In the genomic region with DNA sequence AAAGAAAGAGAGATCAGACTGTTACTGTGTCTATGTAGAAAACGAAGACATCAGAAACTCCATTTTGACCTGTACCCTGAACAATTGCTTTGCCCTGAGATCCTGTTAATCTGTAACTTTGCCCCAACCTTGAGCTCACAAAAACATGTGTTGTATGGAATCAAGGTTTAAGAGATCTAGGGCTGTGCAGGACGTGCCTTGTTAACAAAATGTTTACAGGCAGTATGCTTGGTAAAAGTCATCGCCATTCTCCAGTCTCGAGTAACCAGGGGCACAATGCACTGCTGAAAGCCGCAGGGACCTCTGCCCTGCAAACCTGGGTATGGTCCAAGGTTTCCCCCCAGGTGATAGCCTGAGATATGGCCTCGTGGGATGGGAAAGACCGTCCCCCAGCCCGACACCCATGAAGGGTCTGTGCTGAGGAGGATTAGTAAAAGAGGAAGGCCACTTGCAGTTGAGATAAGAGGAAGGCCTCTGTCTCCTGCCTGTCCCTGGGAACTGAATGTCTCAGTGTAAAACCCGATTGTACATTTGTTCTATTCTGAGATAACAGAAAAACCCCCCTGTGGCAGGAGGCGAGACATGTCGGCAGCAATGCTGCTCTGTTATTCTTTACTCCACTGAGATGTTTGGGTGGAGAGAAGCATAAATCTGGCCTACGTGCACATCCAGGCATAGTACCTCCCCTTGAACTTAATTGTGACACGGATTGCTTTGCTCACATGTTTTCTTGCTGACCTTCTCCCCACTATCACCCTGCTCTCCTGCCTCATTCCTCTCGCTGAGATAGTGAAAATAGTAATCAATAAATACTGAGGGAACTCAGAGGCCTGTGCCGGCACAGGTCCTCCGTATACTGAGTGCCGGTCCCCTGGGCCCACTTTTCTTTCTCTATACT, we compare ENCODE assay signal across 9 cellular contexts. TPM values are rescaled to one million over a fixed set of nuclear protein-coding genes. Genes with fewer than 3 reads are reported as not detected.
DNase-seq lines count a peak whose midpoint lies in the region; ATAC-seq and TF ChIP-seq lines count a peak whose summit lies in the region.
"Not testable (repeated sequence)": the region's sequence is repeated elsewhere in the genome, so short reads cannot be mapped to it uniquely, and the experiment has no call there.
"Had no signal": no experiment of that assay in that cellular context is flagged by ENCODE, and none has a peak within 500 bp of the region (broad histone marks: within the 10 kb centered on the region; RNA-seq: fewer than 3 reads in every experiment).

No MANE protein-coding gene starts in this region.

- not testable (repeated sequence) for H3K27me3 ChIP-seq in HUES48 (ENCODE audit: control insufficient read depth, insufficient read depth, low read length); right atrium auricular region

- not testable (repeated sequence) for H3K4me1 ChIP-seq in HUES48 (ENCODE audit: control insufficient read depth, insufficient read depth, low read length); right atrium auricular region

- ATAC-seq in activated CD8-positive, alpha-beta memory T cell treated with anti-CD3 and anti-CD28 coated beads, Interleukin-2, amount 10 ng/mL, durations not matched to agents 7 days and 5 days: not testable (repeated sequence)

- peak overlapping the region; percentile 10 for H3K27ac ChIP-seq in HUES48 (ENCODE audit: low read depth, low read length)
- not testable (repeated sequence) for H3K27ac ChIP-seq in right atrium auricular region

- peak; percentile 28 for DNase-seq in activated CD8-positive, alpha-beta memory T cell treated with anti-CD3 and anti-CD28 coated beads, Interleukin-2, amount 10 ng/mL, durations not matched to agents 7 days and 5 days
- peak; percentile 21 for DNase-seq in right atrium auricular region (ENCODE audit: low spot score)
- DNase-seq in mesenteric fat pad (ENCODE audit: low spot score): peak; percentile 30
- DNase-seq in renal cortical epithelial cell (ENCODE audit: low read depth): peak; percentile 4

- H3K27ac Mint-ChIP-seq in activated CD8-positive, alpha-beta memory T cell treated with anti-CD3 and anti-CD28 coated beads, Interleukin-2, amount 10 ng/mL, durations not matched to agents 7 days and 5 days: not testable (repeated sequence)

- not testable (repeated sequence) for H3K9ac ChIP-seq in HUES48 (ENCODE audit: low read depth, low read length)

- not testable (repeated sequence) for H3K4me1 Mint-ChIP-seq in activated CD8-positive, alpha-beta memory T cell treated with anti-CD3 and anti-CD28 coated beads, Interleukin-2, amount 10 ng/mL, durations not matched to agents 7 days and 5 days

- not testable (repeated sequence) for TF ChIP-seq CTCF in right atrium auricular region (IDR thresholded peaks at IDR 0.05)

- H3K4me3 Mint-ChIP-seq in activated CD8-positive, alpha-beta memory T cell treated with anti-CD3 and anti-CD28 coated beads, Interleukin-2, amount 10 ng/mL, durations not matched to agents 7 days and 5 days: not testable (repeated sequence)

- not testable (repeated sequence) for H3K36me3 ChIP-seq in HUES48 (ENCODE audit: control insufficient read depth, insufficient read depth, low read length); right atrium auricular region

- CTCF ChIA-PET in activated CD8-positive, alpha-beta memory T cell treated with anti-CD3 and anti-CD28 coated beads, Interleukin-2, amount 10 ng/mL, durations not matched to agents 7 days and 5 days (lab: Charles Lee): not testable (repeated sequence)

- not testable (repeated sequence) for H3K4me3 ChIP-seq in HUES48 (ENCODE audit: low read depth, low read length); right atrium auricular region

- not testable (repeated sequence) for H3K27me3 Mint-ChIP-seq in activated CD8-positive, alpha-beta memory T cell treated with anti-CD3 and anti-CD28 coated beads, Interleukin-2, amount 10 ng/mL, durations not matched to agents 7 days and 5 days

- H3K36me3 Mint-ChIP-seq in activated CD8-positive, alpha-beta memory T cell treated with anti-CD3 and anti-CD28 coated beads, Interleukin-2, amount 10 ng/mL, durations not matched to agents 7 days and 5 days: not testable (repeated sequence)

- H3K9me3 ChIP-seq in HUES48 (ENCODE audit: control insufficient read depth, insufficient read depth, low read length); right atrium auricular region: not testable (repeated sequence)

- not testable (repeated sequence) for H3K9me3 Mint-ChIP-seq in activated CD8-positive, alpha-beta memory T cell treated with anti-CD3 and anti-CD28 coated beads, Interleukin-2, amount 10 ng/mL, durations not matched to agents 7 days and 5 days (ENCODE audit: low read depth)

RNA-seq across cellular contexts. Expression of a gene that starts 2.9 kb away (rescaled TPM):
- total RNA-seq in activated CD8-positive, alpha-beta memory T cell treated with anti-CD3 and anti-CD28 coated beads, Interleukin-2, amount 10 ng/mL, durations not matched to agents 7 days and 5 days: not detected
- total RNA-seq in right atrium auricular region (not detected), mesenteric fat pad (not detected), renal cortical epithelial cell (not detected in 2 replicates)
- total RNA-seq: A673, H4, LHCN-M2 had no signal

RNA-seq across cellular contexts. Expression of a gene that starts 7.9 kb away (rescaled TPM):
- not detected for total RNA-seq in activated CD8-positive, alpha-beta memory T cell treated with anti-CD3 and anti-CD28 coated beads, Interleukin-2, amount 10 ng/mL, durations not matched to agents 7 days and 5 days
- total RNA-seq in right atrium auricular region: not detected
- 0.39 TPM for total RNA-seq in mesenteric fat pad
- total RNA-seq in renal cortical epithelial cell: not detected in 2 replicates
- total RNA-seq: A673, H4, LHCN-M2 had no signal

RNA-seq across cellular contexts. Expression of a gene that starts 13.3 kb away (rescaled TPM):
- total RNA-seq in activated CD8-positive, alpha-beta memory T cell treated with anti-CD3 and anti-CD28 coated beads, Interleukin-2, amount 10 ng/mL, durations not matched to agents 7 days and 5 days: not detected
- total RNA-seq in right atrium auricular region (not detected), mesenteric fat pad (not detected), renal cortical epithelial cell (not detected in 2 replicates)
- total RNA-seq: A673, H4, LHCN-M2 had no signal

RNA-seq across cellular contexts. Expression of a gene that starts 30.4 kb away (rescaled TPM):
- not detected for total RNA-seq in activated CD8-positive, alpha-beta memory T cell treated with anti-CD3 and anti-CD28 coated beads, Interleukin-2, amount 10 ng/mL, durations not matched to agents 7 days and 5 days
- not detected for total RNA-seq in right atrium auricular region
- not detected for total RNA-seq in mesenteric fat pad
- total RNA-seq in renal cortical epithelial cell: not detected in 2 replicates
- total RNA-seq: A673, H4, LHCN-M2, Peyer's patch had no signal

RNA-seq across cellular contexts. Expression of a gene that starts 47.7 kb away (rescaled TPM):
- not detected for total RNA-seq in activated CD8-positive, alpha-beta memory T cell treated with anti-CD3 and anti-CD28 coated beads, Interleukin-2, amount 10 ng/mL, durations not matched to agents 7 days and 5 days
- total RNA-seq in right atrium auricular region (not detected), mesenteric fat pad (not detected), renal cortical epithelial cell (not detected in 2 replicates)
- total RNA-seq: A673, H4, LHCN-M2, Peyer's patch had no signal
